ENCODE assay signal across 5 cellular contexts in genomic region chr18:78558101-78558810, GRCh38.
"Had no signal": no experiment of that assay in that cellular context is flagged by ENCODE, and none has a peak within 500 bp of the region (broad histone marks: within the 10 kb centered on the region; RNA-seq: fewer than 3 reads in every experiment).

No MANE protein-coding gene starts in this region.

- H2AFZ ChIP-seq: GM23338 had no signal

- H3K27ac ChIP-seq: HL-60 had no signal

- H3K4me2 ChIP-seq: GM23338 had no signal

- H3K4me3 ChIP-seq: GM23338 had no signal

- ATAC-seq: GM23338, HepG2 had no signal

- DNase-seq: H9, HCEC 1CT had no signal
